Comparison of ENCODE assay signal across 1 cellular context in the genomic region with DNA sequence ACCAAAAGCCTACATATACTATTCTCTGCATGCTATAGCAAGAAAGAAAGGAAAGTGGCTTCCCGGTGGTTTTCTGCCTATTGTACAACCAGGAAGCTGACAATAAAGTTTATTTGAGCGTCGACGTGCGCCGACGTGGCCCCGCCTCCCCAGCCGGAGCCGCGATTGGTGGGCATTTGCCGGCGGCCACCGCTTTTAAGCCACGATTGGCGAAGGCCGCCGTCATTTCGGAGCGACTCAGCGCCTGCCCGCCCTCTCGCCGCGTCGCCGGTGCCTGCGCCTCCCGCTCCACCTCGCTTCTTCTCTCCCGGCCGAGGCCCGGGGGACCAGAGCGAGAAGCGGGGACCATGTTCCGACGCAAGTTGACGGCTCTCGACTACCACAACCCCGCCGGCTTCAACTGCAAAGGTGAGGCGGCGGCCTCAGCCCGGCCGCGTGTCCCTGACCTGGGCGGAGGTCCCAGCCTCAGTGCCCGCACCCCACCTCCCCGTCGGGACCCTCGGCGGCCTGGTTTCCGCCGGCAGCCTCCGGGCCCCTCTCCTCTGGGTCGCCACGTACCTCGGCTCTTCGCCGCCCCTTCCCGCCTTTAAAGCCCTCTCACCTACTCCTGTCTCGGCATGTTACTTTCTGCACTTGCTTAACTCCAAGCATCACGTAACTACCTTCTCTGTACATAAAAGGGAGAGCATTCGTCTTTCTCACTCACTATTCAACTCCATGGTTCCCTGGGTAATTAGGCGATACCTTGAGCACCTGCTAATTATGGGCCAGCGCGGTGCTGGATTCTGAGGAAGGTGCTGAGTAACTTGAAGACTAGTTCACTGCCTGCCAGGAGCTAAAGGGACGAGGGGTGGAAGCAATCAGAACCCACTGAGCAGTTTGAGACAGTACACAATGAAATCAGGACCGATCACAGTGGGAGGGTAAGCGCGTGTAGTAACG.
TF ChIP-seq lines count a peak whose summit lies in the region.

A gene (plus strand): TSS at position 254 of the 942 bp plus-strand sequence. CDS start 94 bp downstream, at position 348.

TF ChIP-seq in K562, 482 proteins besides CTCF, POLR2A, EP300 and RAD21 (continued from another document and continues in another):
- TF ChIP-seq, protein P1, sequence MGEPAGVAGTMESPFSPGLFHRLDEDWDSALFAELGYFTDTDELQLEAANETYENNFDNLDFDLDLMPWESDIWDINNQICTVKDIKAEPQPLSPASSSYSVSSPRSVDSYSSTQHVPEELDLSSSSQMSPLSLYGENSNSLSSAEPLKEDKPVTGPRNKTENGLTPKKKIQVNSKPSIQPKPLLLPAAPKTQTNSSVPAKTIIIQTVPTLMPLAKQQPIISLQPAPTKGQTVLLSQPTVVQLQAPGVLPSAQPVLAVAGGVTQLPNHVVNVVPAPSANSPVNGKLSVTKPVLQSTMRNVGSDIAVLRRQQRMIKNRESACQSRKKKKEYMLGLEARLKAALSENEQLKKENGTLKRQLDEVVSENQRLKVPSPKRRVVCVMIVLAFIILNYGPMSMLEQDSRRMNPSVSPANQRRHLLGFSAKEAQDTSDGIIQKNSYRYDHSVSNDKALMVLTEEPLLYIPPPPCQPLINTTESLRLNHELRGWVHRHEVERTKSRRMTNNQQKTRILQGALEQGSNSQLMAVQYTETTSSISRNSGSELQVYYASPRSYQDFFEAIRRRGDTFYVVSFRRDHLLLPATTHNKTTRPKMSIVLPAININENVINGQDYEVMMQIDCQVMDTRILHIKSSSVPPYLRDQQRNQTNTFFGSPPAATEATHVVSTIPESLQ (CRISPR knock-in tag; IDR thresholded peaks at IDR 0.05), result no peak
- TF ChIP-seq CCNT2 (IDR thresholded peaks at IDR 0.05; ENCODE audit: borderline replicate concordance, extremely low read depth, insufficient read length, low read depth, low read length) (peak; percentile 53), TAF9B (IDR thresholded peaks at IDR 0.05; ENCODE audit: partially characterized antibody) (peak; percentile 31), HCFC1 (IDR thresholded peaks at IDR 0.05; ENCODE audit: low read depth, low read length) (peak; percentile 63), POLR2AphosphoS2 (IDR thresholded peaks at IDR 0.05; ENCODE audit: low read length) (no peak), MBD2 (IDR thresholded peaks at IDR 0.05; ENCODE audit: borderline replicate concordance, low read depth) (peak; percentile 75; the same call in 1 of the 2 replicates), NFYB (IDR thresholded peaks at IDR 0.05; ENCODE audit: extremely low read depth, insufficient read length) (peak; percentile 75), BACH1 (tag; IDR thresholded peaks at IDR 0.05) (no peak), ZNF785 (CRISPR knock-in tag; IDR thresholded peaks at IDR 0.05) (no peak), CREB1 (IDR thresholded peaks at IDR 0.05) (peak; percentile 95), CREB1 (CRISPR knock-in tag; IDR thresholded peaks at IDR 0.05) (peak; percentile 97), FOS (IDR thresholded peaks at IDR 0.05; ENCODE audit: extremely low read depth, insufficient read length) (peak; percentile 79), RBFOX2 (IDR thresholded peaks at IDR 0.05; ENCODE audit: low read depth, low read length) (peak; percentile 92), PTBP1 (IDR thresholded peaks at IDR 0.05; ENCODE audit: low read depth, low read length) (no peak), SUPT5H (IDR thresholded peaks at IDR 0.05) (peak; percentile 65), HDAC1 (IDR thresholded peaks at IDR 0.05) (0 out of 4 replicates have a peak, but pooled peaks of 1 of the 2 experiments have one; percentile 19), RB1 (IDR thresholded peaks at IDR 0.05; ENCODE audit: low read depth) (0 out of 2 replicates have a peak, but pooled peaks have one; percentile 57), TEAD1 (CRISPR knock-in tag; IDR thresholded peaks at IDR 0.05) (no peak), ERF (CRISPR knock-in tag; IDR thresholded peaks at IDR 0.05) (no peak), KLF1 (tag; IDR thresholded peaks at IDR 0.05) (no peak), MCM2 (IDR thresholded peaks at IDR 0.05; ENCODE audit: low read depth) (no peak), KDM5B (IDR thresholded peaks at IDR 0.05; ENCODE audit: insufficient replicate concordance, low read depth, low read length) (peak; percentile 73), FIP1L1 (IDR thresholded peaks at IDR 0.05; ENCODE audit: low read depth, low read length, poor library complexity, severe bottlenecking) (peak; percentile 21), YBX1 (IDR thresholded peaks at IDR 0.05) (no peak), SLC30A9 (CRISPR knock-in tag; IDR thresholded peaks at IDR 0.05) (no peak), ZFX (CRISPR knock-in tag; IDR thresholded peaks at IDR 0.05) (peak; percentile 89), PHF20 (IDR thresholded peaks at IDR 0.05; ENCODE audit: partially characterized antibody) (peak; percentile 86), SAP30 (IDR thresholded peaks at IDR 0.05; ENCODE audit: borderline replicate concordance, insufficient read depth, low read depth, low read length, poor library complexity, severe bottlenecking) (peak; percentile 75), SMARCE1 (IDR thresholded peaks at IDR 0.05) (no peak), NR4A1 (CRISPR knock-in tag; IDR thresholded peaks at IDR 0.05) (no peak), NR4A1 (tag; IDR thresholded peaks at IDR 0.05) (no peak), ZNF197 (CRISPR knock-in tag; IDR thresholded peaks at IDR 0.05; ENCODE audit: low read depth) (no peak), POLR2AphosphoS5 (IDR thresholded peaks at IDR 0.05; ENCODE audit: control insufficient read depth, insufficient read depth, low read depth, low read length) (peak; percentile 63; the same call in 1 of the 2 replicates), POLR2G (IDR thresholded peaks at IDR 0.05; ENCODE audit: low read depth, low read length) (peak; percentile 94), BMI1 (IDR thresholded peaks at IDR 0.05; ENCODE audit: low read length) (no peak), PHF8 (IDR thresholded peaks at IDR 0.05; ENCODE audit: borderline replicate concordance, low read length) (peak; percentile 91; the same call in 1 of the 2 replicates), ARHGAP35 (IDR thresholded peaks at IDR 0.05; ENCODE audit: partially characterized antibody) (no peak)
- TF ChIP-seq, protein P2, sequence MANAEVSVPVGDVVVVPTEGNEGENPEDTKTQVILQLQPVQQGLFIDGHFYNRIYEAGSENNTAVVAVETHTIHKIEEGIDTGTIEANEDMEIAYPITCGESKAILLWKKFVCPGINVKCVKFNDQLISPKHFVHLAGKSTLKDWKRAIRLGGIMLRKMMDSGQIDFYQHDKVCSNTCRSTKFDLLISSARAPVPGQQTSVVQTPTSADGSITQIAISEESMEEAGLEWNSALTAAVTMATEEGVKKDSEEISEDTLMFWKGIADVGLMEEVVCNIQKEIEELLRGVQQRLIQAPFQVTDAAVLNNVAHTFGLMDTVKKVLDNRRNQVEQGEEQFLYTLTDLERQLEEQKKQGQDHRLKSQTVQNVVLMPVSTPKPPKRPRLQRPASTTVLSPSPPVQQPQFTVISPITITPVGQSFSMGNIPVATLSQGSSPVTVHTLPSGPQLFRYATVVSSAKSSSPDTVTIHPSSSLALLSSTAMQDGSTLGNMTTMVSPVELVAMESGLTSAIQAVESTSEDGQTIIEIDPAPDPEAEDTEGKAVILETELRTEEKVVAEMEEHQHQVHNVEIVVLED (CRISPR knock-in tag; IDR thresholded peaks at IDR 0.05), result peak; percentile 99
- TF ChIP-seq, protein P3, sequence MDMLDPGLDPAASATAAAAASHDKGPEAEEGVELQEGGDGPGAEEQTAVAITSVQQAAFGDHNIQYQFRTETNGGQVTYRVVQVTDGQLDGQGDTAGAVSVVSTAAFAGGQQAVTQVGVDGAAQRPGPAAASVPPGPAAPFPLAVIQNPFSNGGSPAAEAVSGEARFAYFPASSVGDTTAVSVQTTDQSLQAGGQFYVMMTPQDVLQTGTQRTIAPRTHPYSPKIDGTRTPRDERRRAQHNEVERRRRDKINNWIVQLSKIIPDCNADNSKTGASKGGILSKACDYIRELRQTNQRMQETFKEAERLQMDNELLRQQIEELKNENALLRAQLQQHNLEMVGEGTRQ (CRISPR knock-in tag; IDR thresholded peaks at IDR 0.05), result no peak
- TF ChIP-seq, protein P4, sequence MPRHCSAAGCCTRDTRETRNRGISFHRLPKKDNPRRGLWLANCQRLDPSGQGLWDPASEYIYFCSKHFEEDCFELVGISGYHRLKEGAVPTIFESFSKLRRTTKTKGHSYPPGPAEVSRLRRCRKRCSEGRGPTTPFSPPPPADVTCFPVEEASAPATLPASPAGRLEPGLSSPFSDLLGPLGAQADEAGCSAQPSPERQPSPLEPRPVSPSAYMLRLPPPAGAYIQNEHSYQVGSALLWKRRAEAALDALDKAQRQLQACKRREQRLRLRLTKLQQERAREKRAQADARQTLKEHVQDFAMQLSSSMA (CRISPR knock-in tag; IDR thresholded peaks at IDR 0.05), result no peak
- TF ChIP-seq, protein P5, sequence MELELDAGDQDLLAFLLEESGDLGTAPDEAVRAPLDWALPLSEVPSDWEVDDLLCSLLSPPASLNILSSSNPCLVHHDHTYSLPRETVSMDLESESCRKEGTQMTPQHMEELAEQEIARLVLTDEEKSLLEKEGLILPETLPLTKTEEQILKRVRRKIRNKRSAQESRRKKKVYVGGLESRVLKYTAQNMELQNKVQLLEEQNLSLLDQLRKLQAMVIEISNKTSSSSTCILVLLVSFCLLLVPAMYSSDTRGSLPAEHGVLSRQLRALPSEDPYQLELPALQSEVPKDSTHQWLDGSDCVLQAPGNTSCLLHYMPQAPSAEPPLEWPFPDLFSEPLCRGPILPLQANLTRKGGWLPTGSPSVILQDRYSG (tag; conservative IDR thresholded peaks at IDR 0.05; ENCODE audit: low read depth), result no peak
- TF ChIP-seq, protein P6, sequence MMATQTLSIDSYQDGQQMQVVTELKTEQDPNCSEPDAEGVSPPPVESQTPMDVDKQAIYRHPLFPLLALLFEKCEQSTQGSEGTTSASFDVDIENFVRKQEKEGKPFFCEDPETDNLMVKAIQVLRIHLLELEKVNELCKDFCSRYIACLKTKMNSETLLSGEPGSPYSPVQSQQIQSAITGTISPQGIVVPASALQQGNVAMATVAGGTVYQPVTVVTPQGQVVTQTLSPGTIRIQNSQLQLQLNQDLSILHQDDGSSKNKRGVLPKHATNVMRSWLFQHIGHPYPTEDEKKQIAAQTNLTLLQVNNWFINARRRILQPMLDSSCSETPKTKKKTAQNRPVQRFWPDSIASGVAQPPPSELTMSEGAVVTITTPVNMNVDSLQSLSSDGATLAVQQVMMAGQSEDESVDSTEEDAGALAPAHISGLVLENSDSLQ (IDR thresholded peaks at IDR 0.05), result peak; percentile 98
- TF ChIP-seq, protein P7, sequence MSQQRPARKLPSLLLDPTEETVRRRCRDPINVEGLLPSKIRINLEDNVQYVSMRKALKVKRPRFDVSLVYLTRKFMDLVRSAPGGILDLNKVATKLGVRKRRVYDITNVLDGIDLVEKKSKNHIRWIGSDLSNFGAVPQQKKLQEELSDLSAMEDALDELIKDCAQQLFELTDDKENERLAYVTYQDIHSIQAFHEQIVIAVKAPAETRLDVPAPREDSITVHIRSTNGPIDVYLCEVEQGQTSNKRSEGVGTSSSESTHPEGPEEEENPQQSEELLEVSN (IDR thresholded peaks at IDR 0.05; ENCODE audit: borderline replicate concordance in 1 of 2, extremely low read depth in 1 of 2, insufficient read depth in 1 of 2, insufficient read length in 1 of 2, low read depth in 1 of 2, low read length in 1 of 2, poor library complexity in 1 of 2, severe bottlenecking in 1 of 2), result peak; percentile 27 to 52
- TF ChIP-seq, protein P8, sequence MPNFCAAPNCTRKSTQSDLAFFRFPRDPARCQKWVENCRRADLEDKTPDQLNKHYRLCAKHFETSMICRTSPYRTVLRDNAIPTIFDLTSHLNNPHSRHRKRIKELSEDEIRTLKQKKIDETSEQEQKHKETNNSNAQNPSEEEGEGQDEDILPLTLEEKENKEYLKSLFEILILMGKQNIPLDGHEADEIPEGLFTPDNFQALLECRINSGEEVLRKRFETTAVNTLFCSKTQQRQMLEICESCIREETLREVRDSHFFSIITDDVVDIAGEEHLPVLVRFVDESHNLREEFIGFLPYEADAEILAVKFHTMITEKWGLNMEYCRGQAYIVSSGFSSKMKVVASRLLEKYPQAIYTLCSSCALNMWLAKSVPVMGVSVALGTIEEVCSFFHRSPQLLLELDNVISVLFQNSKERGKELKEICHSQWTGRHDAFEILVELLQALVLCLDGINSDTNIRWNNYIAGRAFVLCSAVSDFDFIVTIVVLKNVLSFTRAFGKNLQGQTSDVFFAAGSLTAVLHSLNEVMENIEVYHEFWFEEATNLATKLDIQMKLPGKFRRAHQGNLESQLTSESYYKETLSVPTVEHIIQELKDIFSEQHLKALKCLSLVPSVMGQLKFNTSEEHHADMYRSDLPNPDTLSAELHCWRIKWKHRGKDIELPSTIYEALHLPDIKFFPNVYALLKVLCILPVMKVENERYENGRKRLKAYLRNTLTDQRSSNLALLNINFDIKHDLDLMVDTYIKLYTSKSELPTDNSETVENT (CRISPR knock-in tag; IDR thresholded peaks at IDR 0.05), result 0 out of 2 replicates have a peak, but pooled peaks have one; percentile 47
- TF ChIP-seq, protein P9, sequence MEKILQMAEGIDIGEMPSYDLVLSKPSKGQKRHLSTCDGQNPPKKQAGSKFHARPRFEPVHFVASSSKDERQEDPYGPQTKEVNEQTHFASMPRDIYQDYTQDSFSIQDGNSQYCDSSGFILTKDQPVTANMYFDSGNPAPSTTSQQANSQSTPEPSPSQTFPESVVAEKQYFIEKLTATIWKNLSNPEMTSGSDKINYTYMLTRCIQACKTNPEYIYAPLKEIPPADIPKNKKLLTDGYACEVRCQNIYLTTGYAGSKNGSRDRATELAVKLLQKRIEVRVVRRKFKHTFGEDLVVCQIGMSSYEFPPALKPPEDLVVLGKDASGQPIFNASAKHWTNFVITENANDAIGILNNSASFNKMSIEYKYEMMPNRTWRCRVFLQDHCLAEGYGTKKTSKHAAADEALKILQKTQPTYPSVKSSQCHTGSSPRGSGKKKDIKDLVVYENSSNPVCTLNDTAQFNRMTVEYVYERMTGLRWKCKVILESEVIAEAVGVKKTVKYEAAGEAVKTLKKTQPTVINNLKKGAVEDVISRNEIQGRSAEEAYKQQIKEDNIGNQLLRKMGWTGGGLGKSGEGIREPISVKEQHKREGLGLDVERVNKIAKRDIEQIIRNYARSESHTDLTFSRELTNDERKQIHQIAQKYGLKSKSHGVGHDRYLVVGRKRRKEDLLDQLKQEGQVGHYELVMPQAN (IDR thresholded peaks at IDR 0.05; ENCODE audit: borderline replicate concordance), result peak; percentile 28; the same call in 1 of the 2 replicates
- TF ChIP-seq, protein P10, sequence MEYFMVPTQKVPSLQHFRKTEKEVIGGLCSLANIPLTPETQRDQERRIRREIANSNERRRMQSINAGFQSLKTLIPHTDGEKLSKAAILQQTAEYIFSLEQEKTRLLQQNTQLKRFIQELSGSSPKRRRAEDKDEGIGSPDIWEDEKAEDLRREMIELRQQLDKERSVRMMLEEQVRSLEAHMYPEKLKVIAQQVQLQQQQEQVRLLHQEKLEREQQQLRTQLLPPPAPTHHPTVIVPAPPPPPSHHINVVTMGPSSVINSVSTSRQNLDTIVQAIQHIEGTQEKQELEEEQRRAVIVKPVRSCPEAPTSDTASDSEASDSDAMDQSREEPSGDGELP (CRISPR knock-in tag; IDR thresholded peaks at IDR 0.05; ENCODE audit: borderline replicate concordance), result peak; percentile 31; the same call in 1 of the 2 replicates
- TF ChIP-seq, protein P11, sequence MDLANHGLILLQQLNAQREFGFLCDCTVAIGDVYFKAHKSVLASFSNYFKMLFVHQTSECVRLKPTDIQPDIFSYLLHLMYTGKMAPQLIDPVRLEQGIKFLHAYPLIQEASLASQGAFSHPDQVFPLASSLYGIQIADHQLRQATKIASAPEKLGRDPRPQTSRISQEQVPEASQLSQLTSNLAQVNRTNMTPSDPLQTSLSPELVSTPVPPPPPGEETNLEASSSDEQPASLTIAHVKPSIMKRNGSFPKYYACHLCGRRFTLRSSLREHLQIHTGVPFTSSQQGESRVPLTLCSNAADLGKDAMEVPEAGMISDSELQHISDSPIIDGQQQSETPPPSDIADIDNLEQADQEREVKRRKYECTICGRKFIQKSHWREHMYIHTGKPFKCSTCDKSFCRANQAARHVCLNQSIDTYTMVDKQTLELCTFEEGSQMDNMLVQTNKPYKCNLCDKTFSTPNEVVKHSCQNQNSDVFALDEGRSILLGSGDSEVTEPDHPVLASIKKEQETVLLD (IDR thresholded peaks at IDR 0.05), result peak; percentile 97
